8 cellular contexts compared by ENCODE assay signal in the genomic region with DNA sequence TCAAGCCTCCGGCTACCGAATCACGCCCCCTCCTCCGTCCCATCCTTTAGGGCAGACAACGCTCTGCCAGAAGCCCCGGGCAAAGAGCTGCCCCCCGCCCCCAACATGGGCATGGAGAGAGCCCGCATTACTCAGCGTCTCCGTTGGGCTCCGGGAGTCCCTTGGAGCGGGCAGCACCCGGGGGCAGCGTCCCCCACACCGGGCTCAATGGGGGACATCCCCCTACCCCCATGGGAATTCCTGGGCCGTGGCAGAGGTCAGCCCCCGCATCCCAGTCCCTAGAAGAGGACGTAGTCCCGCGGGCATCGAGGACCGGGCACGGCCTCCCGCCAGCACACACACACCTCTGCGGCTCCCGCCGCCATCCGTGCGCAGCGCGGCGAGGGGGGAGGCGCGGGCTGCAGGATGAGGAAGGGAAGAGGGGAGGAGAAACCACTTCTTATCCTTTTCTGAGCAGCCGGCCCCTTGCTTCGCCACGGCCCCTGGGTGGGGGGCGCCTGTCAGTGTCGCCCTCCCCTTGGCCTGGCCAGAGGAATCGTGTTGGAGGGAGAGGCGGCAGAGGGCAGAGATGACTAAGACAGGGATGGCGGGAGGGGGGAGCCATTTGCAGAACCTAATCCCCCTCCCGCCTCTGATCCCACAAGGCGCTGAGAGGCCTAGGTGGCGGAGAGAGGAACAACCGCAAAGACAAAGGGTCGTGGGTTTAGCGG. TPM values are rescaled to one million over a fixed set of nuclear protein-coding genes. Genes with fewer than 3 reads are reported as not detected.
DNase-seq lines count a peak whose midpoint lies in the region; ATAC-seq, FAIRE-seq and TF ChIP-seq lines count a peak whose summit lies in the region.

No MANE protein-coding gene starts in this region.

- intact Hi-C loops in stomach (cut with DNase I; ENCODE audit: low total_unique reads), result no loop called here

- H3K4me1 ChIP-seq in GM23248 (ENCODE audit: insufficient read depth), result peaks cover 9% of the 10 kb centered on the region
- peaks cover 7% of the 10 kb centered on the region for H3K4me1 ChIP-seq in keratinocyte (ENCODE audit: control insufficient read depth, extremely low read depth, insufficient read depth, low read length)
- H3K4me1 ChIP-seq in stomach, result peaks cover 11 to 18% (median 15%) of the 10 kb centered on the region in 4 donors

- no peak for TF ChIP-seq EP300 in stomach (IDR thresholded peaks at IDR 0.05)

- H4K20me1 ChIP-seq in GM23248 (ENCODE audit: insufficient read depth) (no peaks in the 10 kb centered on the region), keratinocyte (ENCODE audit: control insufficient read depth, extremely low read depth, insufficient read depth, low read length) (no peaks in the 10 kb centered on the region)

- peak overlapping the region; percentile 80 for H3K4me3 ChIP-seq in AG10803 (ENCODE audit: low read length)
- H3K4me3 ChIP-seq in GM23248, result peak overlapping the region; percentile 75
- peak overlapping the region; percentile 71 for H3K4me3 ChIP-seq in brain microvascular endothelial cell (ENCODE audit: low read depth, low read length)
- H3K4me3 ChIP-seq in keratinocyte (ENCODE audit: control insufficient read depth in 2 of 3, extremely low read depth in 1 of 3, insufficient read depth in 2 of 3, low read depth in 1 of 3, low read length in 3 of 3), result peak overlapping the region; percentile 11 to 62 (median 56)
- H3K4me3 ChIP-seq in stomach, result peak overlapping the region; percentile 60 to 89 (median 68)

- H3K79me2 ChIP-seq in GM23248 (ENCODE audit: insufficient read depth), result peaks cover 15% of the 10 kb centered on the region; the same call in 1 of the 2 replicates
- no peaks in the 10 kb centered on the region for H3K79me2 ChIP-seq in keratinocyte (ENCODE audit: control insufficient read depth, insufficient read depth, low read length)

- FAIRE-seq in keratinocyte (lab: Jason Lieb, UNC), result no peak

- H3K4me2 ChIP-seq in GM23248 (ENCODE audit: unreplicated experiment) (peak overlapping the region; percentile 83), keratinocyte (ENCODE audit: control insufficient read depth, extremely low read depth, insufficient read depth, low read depth, low read length) (peak overlapping the region; percentile 78)

- H3K9ac ChIP-seq in GM23248 (peak overlapping the region; percentile 57), keratinocyte (ENCODE audit: control insufficient read depth, extremely low read depth, insufficient read depth, low read length) (peak overlapping the region; percentile 15)

- peak; percentile 49 for DNase-seq in AG10803 (ENCODE audit: low read depth)
- DNase-seq in GM23248, result peak; percentile 71
- peak; percentile 43 for DNase-seq in NCI-H774 (lab: John Stamatoyannopoulos, UW)
- no peak for DNase-seq in brain microvascular endothelial cell
- no peak for DNase-seq in keratinocyte (ENCODE audit: low read depth, low spot score)
- DNase-seq in stomach, result no peak
- no peak for DNase-seq in GM19240 (ENCODE audit: insufficient read length, low spot score)

- H3K27me3 ChIP-seq in GM23248 (replicated peaks; ENCODE audit: insufficient read depth) (no peaks in the 10 kb centered on the region), brain microvascular endothelial cell (replicated peaks) (no peaks in the 10 kb centered on the region), keratinocyte (ENCODE audit: control insufficient read depth, extremely low read depth, insufficient read depth, low read length) (peaks cover 17% of the 10 kb centered on the region), stomach (peaks cover 6 to 50% (median 28%) of the 10 kb centered on the region in 3 donors)

- peaks cover 11% of the 10 kb centered on the region; the same call in 1 of the 2 replicates for H3F3A ChIP-seq in GM23248 (ENCODE audit: insufficient read depth)

- H2AFZ ChIP-seq in GM23248 (peak overlapping the region; percentile 62), keratinocyte (ENCODE audit: control insufficient read depth, low read length) (peak overlapping the region; percentile 19)

- TF ChIP-seq CTCF in AG10803 (conservative IDR thresholded peaks at IDR 0.05; ENCODE audit: low read length) (no peak), brain microvascular endothelial cell (IDR thresholded peaks at IDR 0.05; ENCODE audit: low read depth, low read length, missing control alignments) (no peak), keratinocyte (optimal IDR thresholded peaks at IDR 0.05 in 1 of 3, IDR thresholded peaks at IDR 0.05 in 1 of 3, conservative IDR thresholded peaks at IDR 0.05 in 1 of 3; ENCODE audit: extremely low read depth in 1 of 3, insufficient read depth in 2 of 3, low read length in 3 of 3) (peak in 1 of 3 experiments; percentile 2), stomach (IDR thresholded peaks at IDR 0.05) (no peak)

- H3K9me1 ChIP-seq in keratinocyte (ENCODE audit: control insufficient read depth, extremely low read depth, insufficient read depth, low read length), result no peaks in the 10 kb centered on the region

- TF ChIP-seq POLR2A in stomach (IDR thresholded peaks at IDR 0.05), result no peak

- no peaks in the 10 kb centered on the region for H3K9me2 ChIP-seq in GM23248 (ENCODE audit: insufficient read depth)

- H3K27ac ChIP-seq in GM23248, result no peak overlapping the region
- no peak overlapping the region for H3K27ac ChIP-seq in brain microvascular endothelial cell
- H3K27ac ChIP-seq in keratinocyte (ENCODE audit: control insufficient read depth, insufficient read depth, low read length), result no peak overlapping the region
- peak overlapping the region in 3 of 5 donors; percentile 40 to 75 (median 58) for H3K27ac ChIP-seq in stomach

- ATAC-seq in GM19395 (IDR thresholded peaks at IDR 0.05; ENCODE audit: unreplicated experiment), result no peak

- in situ Hi-C loops in GM23248 (cut with MboI), result no loop called here
- in situ Hi-C loops in brain microvascular endothelial cell (cut with HindIII; ENCODE audit: low pct_ligation_motif_present, low sequenced_read_pairs), result no loop called here

- WGBS in GM23248 (ENCODE audit: low coverage in 1 of 2, low lambda C conversion rate in 2 of 2, missing lambda C conversion rate in 2 of 2), 2 experiments, result 2% methylated on average over 40 to 47 of the region's 48 CpGs
- 1 to 2% (median 2%) methylated on average over 28 to 48 of the region's 48 CpGs for WGBS in stomach, 5 donors

- H3K36me3 ChIP-seq in GM23248 (ENCODE audit: low read depth) (no peaks in the 10 kb centered on the region), brain microvascular endothelial cell (replicated peaks) (no peaks in the 10 kb centered on the region), keratinocyte (ENCODE audit: control insufficient read depth in 2 of 2, extremely low read depth in 1 of 2, insufficient read depth in 2 of 2, low read length in 2 of 2) (no peaks in the 10 kb centered on the region), stomach (no peaks in the 10 kb centered on the region)

- no peaks in the 10 kb centered on the region for H3K9me3 ChIP-seq in GM23248 (ENCODE audit: low read depth)
- no peaks in the 10 kb centered on the region for H3K9me3 ChIP-seq in keratinocyte (ENCODE audit: control insufficient read depth, low read depth, low read length)
- H3K9me3 ChIP-seq in stomach, result no peaks in the 10 kb centered on the region

- dilution Hi-C loops in keratinocyte (cut with MboI; ENCODE audit: extremely low pct_ligation_motif_present, low sequenced_read_pairs), result no loop called here

RNA-seq across cellular contexts. Expression of a gene that starts 0.8 kb away (rescaled TPM):
- total RNA-seq in GM23248 (2014; rRNA removed; shearing (Covaris generic)), result 11.3 and 12.1 TPM in 2 replicates
- polyA plus RNA-seq in GM23248 (2016; fragmentation: Nextera tagmentation; extraction: Ambion mirVana) (13.7 and 19.0 TPM in 2 replicates), keratinocyte (0.25 to 0.34 TPM (median 0.31 TPM) in 3 replicates), stomach (1 to 10 TPM; 2.3 to 4.8 (median 3.5) TPM)
- 1.6 TPM for polyA plus RNA-seq in keratinocyte (2011; ENCODE audit: low read depth)
- 0.06 and 0.13 TPM in 2 replicates for polyA plus RNA-seq in keratinocyte (2011; cell fraction: cytosol; rRNA removed)
- 1.1 and 2.1 TPM in 2 replicates for polyA plus RNA-seq in keratinocyte (2011; cell fraction: nucleus; rRNA removed)
- polyA plus RNA-seq in keratinocyte (2012; ENCODE audit: low replicate concordance), result 0.60 and 1.5 TPM in 2 replicates
- polyA minus RNA-seq in keratinocyte, result 0.59 to 0.96 TPM (median 0.64 TPM) in 3 replicates
- 0.38 TPM for polyA minus RNA-seq in keratinocyte (2011; cell fraction: cytosol; rRNA and poly(A)+ RNA removed)
- polyA minus RNA-seq in keratinocyte (2011; cell fraction: nucleus; rRNA and poly(A)+ RNA removed), result 0.53 and 0.93 TPM in 2 replicates
- 10 to 100 TPM; 20.1 to 60.8 (median 25.0) TPM for total RNA-seq in stomach

RNA-seq across cellular contexts. Expression of a gene that starts 12.6 kb away (rescaled TPM):
- total RNA-seq in GM23248 (2014; rRNA removed; shearing (Covaris generic)), result 39.1 and 48.5 TPM in 2 replicates
- polyA plus RNA-seq in GM23248 (2016; fragmentation: Nextera tagmentation; extraction: Ambion mirVana) (73.1 and 74.7 TPM in 2 replicates), keratinocyte (23.5 to 30.9 TPM (median 28.1 TPM) in 3 replicates), stomach (10 to 100 TPM; 41.0 to 62.7 (median 49.0) TPM)
- polyA plus RNA-seq in keratinocyte (2011; ENCODE audit: low read depth), result 102 TPM
- polyA plus RNA-seq in keratinocyte (2011; cell fraction: cytosol; rRNA removed), result 24.6 and 44.2 TPM in 2 replicates
- 61.0 and 78.9 TPM in 2 replicates for polyA plus RNA-seq in keratinocyte (2011; cell fraction: nucleus; rRNA removed)
- 68.4 and 90.5 TPM in 2 replicates for polyA plus RNA-seq in keratinocyte (2012; ENCODE audit: low replicate concordance)
- polyA minus RNA-seq in keratinocyte, result 47.5 to 170 TPM (median 51.2 TPM) in 3 replicates
- polyA minus RNA-seq in keratinocyte (2011; cell fraction: cytosol; rRNA and poly(A)+ RNA removed), result 52.4 TPM
- 21.5 and 21.9 TPM in 2 replicates for polyA minus RNA-seq in keratinocyte (2011; cell fraction: nucleus; rRNA and poly(A)+ RNA removed)
- 100 to 1,000 TPM in 1 of 5 donors, 10 to 100 TPM in 4; 15.2 to 217 (median 62.2) TPM for total RNA-seq in stomach

RNA-seq across cellular contexts. Expression of a gene that starts 43.9 kb away (rescaled TPM):
- total RNA-seq in GM23248 (2014; rRNA removed; shearing (Covaris generic)), result 229 and 315 TPM in 2 replicates
- polyA plus RNA-seq in GM23248 (2016; fragmentation: Nextera tagmentation; extraction: Ambion mirVana) (137 and 142 TPM in 2 replicates), keratinocyte (35.9 to 89.0 TPM (median 50.9 TPM) in 3 replicates), stomach (100 to 1,000 TPM; 108 to 161 (median 147) TPM)
- polyA plus RNA-seq in keratinocyte (2011; ENCODE audit: low read depth), result 10.4 TPM
- polyA plus RNA-seq in keratinocyte (2011; cell fraction: cytosol; rRNA removed), result 52.8 and 158 TPM in 2 replicates
- 24.0 and 27.2 TPM in 2 replicates for polyA plus RNA-seq in keratinocyte (2011; cell fraction: nucleus; rRNA removed)
- polyA plus RNA-seq in keratinocyte (2012; ENCODE audit: low replicate concordance), result 69.5 and 195 TPM in 2 replicates
- polyA minus RNA-seq in keratinocyte, result 8.2 to 24.0 TPM (median 11.0 TPM) in 3 replicates
- 158 TPM for polyA minus RNA-seq in keratinocyte (2011; cell fraction: cytosol; rRNA and poly(A)+ RNA removed)
- 15.7 and 17.5 TPM in 2 replicates for polyA minus RNA-seq in keratinocyte (2011; cell fraction: nucleus; rRNA and poly(A)+ RNA removed)
- total RNA-seq in stomach, result 100 to 1,000 TPM in 2 of 5 donors, 10 to 100 TPM in 2, not detected in 1; 17.8 to 193 (median 113) TPM

RNA-seq across cellular contexts. Expression of a gene that starts 54.7 kb away (rescaled TPM):
- total RNA-seq in GM23248 (2014; rRNA removed; shearing (Covaris generic)), result not detected in 2 replicates
- polyA plus RNA-seq in GM23248 (2016; fragmentation: Nextera tagmentation; extraction: Ambion mirVana) (not detected in 2 replicates), keratinocyte (28.9 to 77.4 TPM (median 67.4 TPM) in 3 replicates), stomach (100 to 1,000 TPM in 2 of 3 donors, 10 to 100 TPM in 1; 33.1 to 922 (median 369) TPM)
- 191 TPM for polyA plus RNA-seq in keratinocyte (2011; ENCODE audit: low read depth)
- 131 and 203 TPM in 2 replicates for polyA plus RNA-seq in keratinocyte (2011; cell fraction: cytosol; rRNA removed)
- polyA plus RNA-seq in keratinocyte (2011; cell fraction: nucleus; rRNA removed), result 209 and 300 TPM in 2 replicates
- 59.4 and 461 TPM in 2 replicates for polyA plus RNA-seq in keratinocyte (2012; ENCODE audit: low replicate concordance)
- 24.6 to 108 TPM (median 50.3 TPM) in 3 replicates for polyA minus RNA-seq in keratinocyte
- 101 TPM for polyA minus RNA-seq in keratinocyte (2011; cell fraction: cytosol; rRNA and poly(A)+ RNA removed)
- 71.9 and 103 TPM in 2 replicates for polyA minus RNA-seq in keratinocyte (2011; cell fraction: nucleus; rRNA and poly(A)+ RNA removed)
- 100 to 1,000 TPM in 3 of 5 donors, 10 to 100 TPM in 1, not detected in 1; 10.8 to 756 (median 444) TPM for total RNA-seq in stomach

Comparison
In these comparisons a context has a peak if more than half of its experiments do, and no peak if none do; other contexts are left out.
1. DNase-seq: peak in AG10803 (single experiment), GM23248 (single experiment) and NCI-H774 (single experiment); none in brain microvascular endothelial cell (single experiment), keratinocyte (single experiment), stomach (single experiment) and GM19240 (single experiment).
2. H3K27ac ChIP-seq: peak in stomach (3 of 5); none in GM23248 (single experiment), brain microvascular endothelial cell (single experiment) and keratinocyte (single experiment).
3. Peak in every context shown above with its lines, with median percentiles within 50 percentile points of each other: H3K4me3 ChIP-seq.